8 cellular contexts compared by ENCODE assay signal in genomic region chr7:22726345-22726848, GRCh38. TPM values are rescaled to one million over a fixed set of nuclear protein-coding genes. Genes with fewer than 3 reads are reported as not detected.
DNase-seq lines count a peak whose midpoint lies in the region; ATAC-seq and TF ChIP-seq lines count a peak whose summit lies in the region.

No MANE protein-coding gene starts in this region.

- peak; percentile 10 for DNase-seq in DMS79 (lab: John Stamatoyannopoulos, UW)
- DNase-seq in GM20000 (ENCODE audit: low spot score): peak; percentile 76
- peak; percentile 34 for DNase-seq in HPDE6-E6E7 (ENCODE audit: extremely low spot score)
- peak; percentile 74 for DNase-seq in RWPE1 (ENCODE audit: low spot score)
- peak; percentile 76 for DNase-seq in activated naive CD4-positive, alpha-beta T cell treated with anti-CD3 and anti-CD28 coated beads for 36 hours
- DNase-seq in heart right ventricle: peak; percentile 23 to 42
- DNase-seq in renal cortical epithelial cell (ENCODE audit: low read depth): peak; percentile 87
- DNase-seq in NCI-H526 treated with DMSO at 0.1 percent for 48 hours (lab: John Stamatoyannopoulos, UW): no peak

- no peaks in the 10 kb centered on the region for H3K9me3 Mint-ChIP-seq in activated naive CD4-positive, alpha-beta T cell treated with anti-CD3 and anti-CD28 coated beads for 36 hours

- H3K36me3 ChIP-seq in heart right ventricle: peaks cover 0 to 18% (median 0%) of the 10 kb centered on the region in 9 donors

- H3K27ac Mint-ChIP-seq in activated naive CD4-positive, alpha-beta T cell treated with anti-CD3 and anti-CD28 coated beads for 36 hours: peak overlapping the region; percentile 89

- peaks cover 23% of the 10 kb centered on the region for H3K27me3 Mint-ChIP-seq in activated naive CD4-positive, alpha-beta T cell treated with anti-CD3 and anti-CD28 coated beads for 36 hours (ENCODE audit: low read depth)

- H3K27me3 ChIP-seq in heart right ventricle: no peaks in the 10 kb centered on the region

- TF ChIP-seq CTCF in GM20000 (IDR thresholded peaks at IDR 0.05; ENCODE audit: extremely low read depth, missing control alignments) (peak; percentile 34), RWPE1 (conservative IDR thresholded peaks at IDR 0.05; ENCODE audit: low read depth) (peak; percentile 73), heart right ventricle (IDR thresholded peaks at IDR 0.05) (peak; percentile 27 to 66 (median 55))

- 16 to 28% methylated on average over 7 of the region's 7 CpGs for WGBS in heart right ventricle, 2 donors

- H3K9me3 ChIP-seq in heart right ventricle: no peaks in the 10 kb centered on the region

- POLR2A ChIA-PET in RWPE1 (lab: Yijun Ruan, JAX; ENCODE audit: low non-redundant PET): no interaction called here

- peaks cover 30% of the 10 kb centered on the region for H3K4me1 Mint-ChIP-seq in activated naive CD4-positive, alpha-beta T cell treated with anti-CD3 and anti-CD28 coated beads for 36 hours (ENCODE audit: low read depth)

- intact Hi-C loops in activated naive CD4-positive, alpha-beta T cell treated with anti-CD3 and anti-CD28 coated beads for 36 hours (cut with micrococcal nuclease): loop anchor here (1.0 to 2.0 kb wide), 9 partner anchors 28 to 329 kb away; partner anchors contain the start of gene TOMM7
- intact Hi-C loops in heart right ventricle (cut with DNase I): loop anchor here in 9 of 10 donors (2.0 to 10.0 kb wide), 11 partner anchors 56 to 338 kb away; no protein-coding TSS in a partner anchor

- peak; percentile 41 to 66 (median 50) for ATAC-seq in heart right ventricle

- peak overlapping the region in 8 of 10 donors; percentile 32 to 53 (median 49) for H3K4me3 ChIP-seq in heart right ventricle

- H3K27ac ChIP-seq in RWPE1 (peak overlapping the region; percentile 90), heart right ventricle (peak overlapping the region; percentile 56 to 86 (median 75))

- H3K36me3 Mint-ChIP-seq in activated naive CD4-positive, alpha-beta T cell treated with anti-CD3 and anti-CD28 coated beads for 36 hours (ENCODE audit: low read depth): no peaks in the 10 kb centered on the region

- CTCF ChIA-PET in RWPE1 (lab: Yijun Ruan, JAX): interaction anchor here (0.6 to 4.9 kb wide), 14 partner anchors 9 to 616 kb away, joined by 3 to 50 read pairs (median 4); no protein-coding TSS in a partner anchor
- CTCF ChIA-PET in activated naive CD4-positive, alpha-beta T cell treated with anti-CD3 and anti-CD28 coated beads for 36 hours (lab: Charles Lee): interaction anchor here (0.6 to 9.7 kb wide), 28 partner anchors 10 to 380 kb away, joined by 3 to 331 read pairs (median 4); no protein-coding TSS in a partner anchor

- peaks cover 4 to 66% (median 44%) of the 10 kb centered on the region in 9 donors for H3K4me1 ChIP-seq in heart right ventricle

- peak overlapping the region; percentile 70 for H3K4me3 Mint-ChIP-seq in activated naive CD4-positive, alpha-beta T cell treated with anti-CD3 and anti-CD28 coated beads for 36 hours

RNA-seq across cellular contexts. Expression of gene IL6, which starts 0.6 kb away (rescaled TPM):
- 1 to 10 TPM; 3.8 to 4.0 TPM for total RNA-seq in activated naive CD4-positive, alpha-beta T cell treated with anti-CD3 and anti-CD28 coated beads for 36 hours
- 10 to 100 TPM in 2 of 10 donors, 1 to 10 TPM in 7, under 1 TPM in 1; 0.44 to 15.5 (median 3.3) TPM for total RNA-seq in heart right ventricle
- 1 to 10 TPM; 1.1 to 4.0 TPM for polyA plus RNA-seq in heart right ventricle
- 52.3 and 84.2 TPM in 2 replicates for total RNA-seq in renal cortical epithelial cell
